12 cellular contexts compared by ENCODE assay signal in the genomic region with DNA sequence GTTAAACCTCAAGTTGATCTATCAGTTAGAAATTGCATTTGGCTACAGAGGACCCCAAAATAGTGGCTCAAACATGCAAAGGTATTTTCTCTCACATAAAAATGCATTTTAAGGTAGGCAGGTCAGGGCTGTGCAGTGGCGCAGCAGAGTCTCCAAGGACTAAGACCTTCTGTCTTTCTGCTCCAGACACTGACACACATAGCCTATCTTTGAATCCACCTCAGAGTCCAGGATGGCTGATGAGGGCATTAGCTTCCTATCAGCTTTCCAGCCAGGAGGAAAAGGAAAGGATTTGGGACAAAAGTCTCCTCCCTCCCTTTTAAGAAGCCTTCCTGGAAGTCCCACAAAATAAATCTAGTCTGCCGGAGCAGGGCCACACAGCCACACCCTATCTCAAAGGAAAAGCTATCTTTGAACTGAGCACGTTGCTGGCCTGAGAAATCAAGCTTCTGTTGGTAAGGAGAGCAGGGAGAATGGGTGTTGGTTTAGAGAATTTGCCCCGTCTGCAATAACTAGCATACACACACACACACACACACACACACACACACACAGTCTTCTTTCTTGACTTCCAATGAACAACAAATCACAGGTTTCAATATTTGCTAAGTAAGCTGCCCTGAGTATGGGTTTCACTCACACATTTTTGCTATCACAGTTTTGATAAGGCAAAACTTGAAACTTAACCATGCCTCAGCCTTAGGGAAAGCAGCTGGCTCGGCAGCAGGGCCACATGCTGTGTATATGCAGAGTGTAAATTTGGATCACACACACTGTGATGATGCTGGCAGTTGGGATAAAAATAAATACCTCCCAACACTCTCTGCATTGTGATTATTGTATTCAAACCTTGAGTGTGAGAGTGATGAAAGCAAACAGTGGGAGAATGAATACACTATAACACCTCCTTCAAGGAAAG.
DNase-seq lines count a peak whose midpoint lies in the region; ATAC-seq, FAIRE-seq and TF ChIP-seq lines count a peak whose summit lies in the region.
"Had no signal": no experiment of that assay in that cellular context is flagged by ENCODE, and none has a peak within 500 bp of the region (broad histone marks: within the 10 kb centered on the region; RNA-seq: fewer than 3 reads in every experiment).

No MANE protein-coding gene starts in this region.

- H3K9ac ChIP-seq in Karpas-422 (ENCODE audit: low read length): no peak overlapping the region

- H3K4me1 Mint-ChIP-seq in CD8-positive, alpha-beta memory T cell: peaks cover 33 to 72% (median 43%) of the 10 kb centered on the region in 3 donors
- H3K4me1 Mint-ChIP-seq in brain: peaks cover 31% of the 10 kb centered on the region

- H3K36me3 Mint-ChIP-seq in CD8-positive, alpha-beta memory T cell: peaks cover 0 to 3% (median 1%) of the 10 kb centered on the region in 3 donors
- no peaks in the 10 kb centered on the region for H3K36me3 Mint-ChIP-seq in brain

- H3K4me2 ChIP-seq in Karpas-422 (ENCODE audit: low read depth, low read length, poor library complexity, severe bottlenecking): no peak overlapping the region

- POLR2A ChIA-PET in CD8-positive, alpha-beta memory T cell (lab: Charles Lee): no interaction called here

- H4K20me1 ChIP-seq in Karpas-422 (ENCODE audit: insufficient read depth, low read depth, low read length): no peaks in the 10 kb centered on the region

- no peaks in the 10 kb centered on the region for H3K36me3 ChIP-seq in CD8-positive, alpha-beta memory T cell (ENCODE audit: insufficient read depth, low read length)
- no peaks in the 10 kb centered on the region for H3K36me3 ChIP-seq in Karpas-422 (ENCODE audit: insufficient read depth, low read length)
- H3K36me3 ChIP-seq: sigmoid colon had no signal

- no peak for DNase-seq in CD8-positive, alpha-beta memory T cell
- no peak for DNase-seq in Karpas-422
- DNase-seq in myocyte (ENCODE audit: low read depth): peak; percentile 7
- no peak for DNase-seq in NOMO-1 treated with DMSO at 0.1 percent for 48 hours (lab: John Stamatoyannopoulos, UW; ENCODE audit: unreplicated experiment)
- no peak for DNase-seq in foreskin keratinocyte
- no peak for DNase-seq in D721Med (ENCODE audit: insufficient read length, low spot score)
- DNase-seq: foreskin fibroblast, left colon, NCI-H1092, sigmoid colon had no signal

- no peaks in the 10 kb centered on the region for H3K9me3 Mint-ChIP-seq in CD8-positive, alpha-beta memory T cell
- H3K9me3 Mint-ChIP-seq in brain: peaks cover 0 to 2% (median 0%) of the 10 kb centered on the region in 5 experiments

- H3K9me2 ChIP-seq in Karpas-422 (replicated peaks; ENCODE audit: insufficient read depth, low read length): no peaks in the 10 kb centered on the region

- CTCF ChIA-PET in CD8-positive, alpha-beta memory T cell (lab: Charles Lee): interaction anchor here (1.5 kb wide), 1 partner anchor 11 kb away, joined by 4 read pairs; no protein-coding TSS in a partner anchor

- TF ChIP-seq CTCF in brain (conservative IDR thresholded peaks at IDR 0.05): no peak
- TF ChIP-seq CTCF in foreskin keratinocyte (conservative IDR thresholded peaks at IDR 0.05): no peak
- TF ChIP-seq CTCF in D721Med (IDR thresholded peaks at IDR 0.05; ENCODE audit: insufficient read depth, missing control alignments): no peak

- ATAC-seq in foreskin keratinocyte: no peak
- ATAC-seq in GM21529 (IDR thresholded peaks at IDR 0.05; ENCODE audit: unreplicated experiment): no peak
- ATAC-seq: left colon had no signal

- FAIRE-seq in D721Med (lab: Jason Lieb, UNC): no peak

- 0 out of 2 replicates have a peak overlapping the region, but pooled peaks have one; percentile 36 for H2AFZ ChIP-seq in Karpas-422 (ENCODE audit: low read length)

- H3K9me3 ChIP-seq in CD8-positive, alpha-beta memory T cell (ENCODE audit: low read length): no peaks in the 10 kb centered on the region
- H3K9me3 ChIP-seq in Karpas-422 (ENCODE audit: low read length): no peaks in the 10 kb centered on the region
- H3K9me3 ChIP-seq: sigmoid colon had no signal

- no peaks in the 10 kb centered on the region for H3K27me3 ChIP-seq in CD8-positive, alpha-beta memory T cell (ENCODE audit: insufficient read depth, low read length, poor library complexity, severe bottlenecking)
- H3K27me3 ChIP-seq in Karpas-422 (ENCODE audit: low read length) (no peaks in the 10 kb centered on the region), foreskin keratinocyte (peaks cover 17% of the 10 kb centered on the region)
- H3K27me3 ChIP-seq: sigmoid colon had no signal

- peaks cover 6 to 39% of the 10 kb centered on the region in 2 donors for H3K27me3 Mint-ChIP-seq in CD8-positive, alpha-beta memory T cell
- peaks cover 9% of the 10 kb centered on the region for H3K27me3 Mint-ChIP-seq in brain

- peaks cover 61% of the 10 kb centered on the region for H3K4me1 ChIP-seq in CD8-positive, alpha-beta memory T cell (ENCODE audit: insufficient read depth, low read length)
- H3K4me1 ChIP-seq in Karpas-422 (ENCODE audit: low read length) (peaks cover 12% of the 10 kb centered on the region), foreskin keratinocyte (peaks cover 3% of the 10 kb centered on the region)
- H3K4me1 ChIP-seq: sigmoid colon had no signal

- no peak overlapping the region for H3K27ac ChIP-seq in CD8-positive, alpha-beta memory T cell (ENCODE audit: low read depth, low read length)
- H3K27ac ChIP-seq in Karpas-422 (ENCODE audit: low read length): no peak overlapping the region
- no peak overlapping the region for H3K27ac ChIP-seq in foreskin keratinocyte
- H3K27ac ChIP-seq: sigmoid colon had no signal

- H3K4me3 ChIP-seq in CD8-positive, alpha-beta memory T cell (ENCODE audit: low read length): no peak overlapping the region
- H3K4me3 ChIP-seq in Karpas-422 (ENCODE audit: low read length): no peak overlapping the region
- H3K4me3 ChIP-seq: sigmoid colon had no signal

- H3K4me3 Mint-ChIP-seq in CD8-positive, alpha-beta memory T cell: peak overlapping the region in 1 of 7 donors; percentile 2
- peak overlapping the region in 1 of 5 experiments; percentile 20 for H3K4me3 Mint-ChIP-seq in brain

- H3K27ac Mint-ChIP-seq in CD8-positive, alpha-beta memory T cell: peak overlapping the region in 5 of 8 donors; percentile 35 to 89 (median 46)
- H3K27ac Mint-ChIP-seq in brain: peak overlapping the region in 3 of 5 experiments; percentile 8 to 86 (median 79)

- H3K79me2 ChIP-seq in Karpas-422 (ENCODE audit: low read length): no peaks in the 10 kb centered on the region
